Comparison of ENCODE assay signal across 1 cellular context in genomic region chr9:5336683-5337082, GRCh38.
TF ChIP-seq lines count a peak whose summit lies in the region.

No MANE protein-coding gene starts in this region.

TF ChIP-seq in HepG2, 621 proteins besides CTCF, POLR2A, EP300 and RAD21:
- TF ChIP-seq CBX5 (CRISPR knock-in tag; IDR thresholded peaks at IDR 0.05; ENCODE audit: borderline replicate concordance) = no peak
- no peak for TF ChIP-seq PAX8 (CRISPR knock-in tag; IDR thresholded peaks at IDR 0.05; ENCODE audit: borderline replicate concordance)
- no peak for TF ChIP-seq ZBTB42 (CRISPR knock-in tag; IDR thresholded peaks at IDR 0.05)
- no peak for TF ChIP-seq ZSCAN25 (CRISPR knock-in tag; IDR thresholded peaks at IDR 0.05)
- no peak for TF ChIP-seq ATF5 (CRISPR knock-in tag; IDR thresholded peaks at IDR 0.05; ENCODE audit: low read depth)
- no peak for TF ChIP-seq DNMT1 (CRISPR knock-in tag; IDR thresholded peaks at IDR 0.05)
